9 cellular contexts compared by ENCODE assay signal in the genomic region with DNA sequence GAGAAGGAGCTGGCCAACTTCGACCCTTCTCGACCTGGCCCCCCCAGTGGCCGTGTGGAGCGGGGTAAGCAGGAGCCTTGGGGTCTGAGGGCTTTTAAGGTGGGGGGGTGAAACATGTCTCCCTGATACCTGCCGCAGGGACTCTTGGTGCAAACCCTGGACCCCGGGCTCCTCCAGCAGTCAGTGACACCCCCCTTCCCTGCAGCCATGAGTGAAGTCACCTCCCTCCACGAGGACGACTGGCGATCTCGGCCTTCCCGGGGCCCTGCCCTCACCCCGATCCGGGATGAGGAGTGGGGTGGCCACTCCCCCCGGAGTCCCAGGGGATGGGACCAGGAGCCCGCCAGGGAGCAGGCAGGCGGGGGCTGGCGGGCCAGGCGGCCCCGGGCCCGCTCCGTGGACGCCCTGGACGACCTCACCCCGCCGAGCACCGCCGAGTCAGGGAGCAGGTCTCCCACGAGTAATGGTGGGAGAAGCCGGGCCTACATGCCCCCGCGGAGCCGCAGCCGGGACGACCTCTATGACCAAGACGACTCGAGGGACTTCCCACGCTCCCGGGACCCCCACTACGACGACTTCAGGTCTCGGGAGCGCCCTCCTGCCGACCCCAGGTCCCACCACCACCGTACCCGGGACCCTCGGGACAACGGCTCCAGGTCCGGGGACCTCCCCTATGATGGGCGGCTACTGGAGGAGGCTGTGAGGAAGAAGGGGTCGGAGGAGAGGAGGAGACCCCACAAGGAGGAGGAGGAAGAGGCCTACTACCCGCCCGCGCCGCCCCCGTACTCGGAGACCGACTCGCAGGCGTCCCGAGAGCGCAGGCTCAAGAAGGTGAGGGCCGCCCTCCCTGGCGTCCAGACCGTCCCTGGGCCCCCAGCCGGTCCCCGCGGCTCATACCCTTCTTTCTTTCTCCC. TPM values are rescaled to one million over a fixed set of nuclear protein-coding genes. Genes with fewer than 3 reads are reported as not detected.
DNase-seq lines count a peak whose midpoint lies in the region; ATAC-seq and TF ChIP-seq lines count a peak whose summit lies in the region.
"Had no signal": no experiment of that assay in that cellular context is flagged by ENCODE, and none has a peak within 500 bp of the region (broad histone marks: within the 10 kb centered on the region; RNA-seq: fewer than 3 reads in every experiment).

No MANE protein-coding gene starts in this region.

- peaks cover 57% of the 10 kb centered on the region for H3K4me1 ChIP-seq in vagina

- peaks cover 60% of the 10 kb centered on the region for H3K36me3 Mint-ChIP-seq in activated T-cell treated with anti-CD3 and anti-CD28 coated beads, Interleukin-2, amount 50 U/mL, for 24 hours (ENCODE audit: low read depth)
- H3K36me3 Mint-ChIP-seq in nephron progenitor cell (ENCODE audit: low read depth), result peaks cover 26% of the 10 kb centered on the region

- peak overlapping the region; percentile 94 for H3K4me3 ChIP-seq in MG63
- peak overlapping the region; percentile 86 for H3K4me3 ChIP-seq in fibroblast of mammary gland (ENCODE audit: control insufficient read depth, low read depth, low read length)
- H3K4me3 ChIP-seq in vagina, result peak overlapping the region; percentile 66 to 76

- no peaks in the 10 kb centered on the region for H3K27me3 ChIP-seq in MG63
- no peaks in the 10 kb centered on the region for H3K27me3 ChIP-seq in vagina

- DNase-seq in Caki2 (ENCODE audit: low read depth) (peak; percentile 44), MG63 (peak; percentile 49), fibroblast of mammary gland (ENCODE audit: low read depth) (peak; percentile 7), nephron progenitor cell (peak; percentile 57), vagina (ENCODE audit: extremely low spot score in 2 of 2) (no peak)
- DNase-seq in activated T-cell treated with anti-CD3 and anti-CD28 coated beads, Interleukin-2, amount 50 U/mL, for 24 hours, result peak; percentile 75

- no peaks in the 10 kb centered on the region for H3K9me3 ChIP-seq in MG63
- H3K9me3 ChIP-seq in vagina, result no peaks in the 10 kb centered on the region

- H3K36me3 ChIP-seq in MG63, result peaks cover 29% of the 10 kb centered on the region
- peaks cover 3 to 22% of the 10 kb centered on the region in 2 donors for H3K36me3 ChIP-seq in vagina

- no peak for TF ChIP-seq POLR2A in vagina (IDR thresholded peaks at IDR 0.05)

- intact Hi-C loops in vagina (cut with DNase I), result loop anchor here (5.0 kb wide), 1 partner anchor 125 kb away; a partner anchor contains a TSS

- H3K4me1 Mint-ChIP-seq in activated T-cell treated with anti-CD3 and anti-CD28 coated beads, Interleukin-2, amount 50 U/mL, for 24 hours (ENCODE audit: low read depth), result peaks cover 38% of the 10 kb centered on the region
- peaks cover 45% of the 10 kb centered on the region for H3K4me1 Mint-ChIP-seq in nephron progenitor cell

- no peak for TF ChIP-seq CTCF in fibroblast of mammary gland (conservative IDR thresholded peaks at IDR 0.05; ENCODE audit: control insufficient read depth, insufficient read depth, low read depth, low read length)
- no peak for TF ChIP-seq CTCF in nephron progenitor cell (IDR thresholded peaks at IDR 0.05)
- TF ChIP-seq CTCF in vagina (IDR thresholded peaks at IDR 0.05), result no peak

- no peak for ATAC-seq in GM21737 (IDR thresholded peaks at IDR 0.05; ENCODE audit: unreplicated experiment)
- ATAC-seq in GM21528 (IDR thresholded peaks at IDR 0.05; ENCODE audit: low FRiP score, unreplicated experiment), result no peak

- peak overlapping the region; percentile 93 for H3K4me3 Mint-ChIP-seq in activated T-cell treated with anti-CD3 and anti-CD28 coated beads, Interleukin-2, amount 50 U/mL, for 24 hours
- H3K4me3 Mint-ChIP-seq in nephron progenitor cell, result peak overlapping the region; percentile 95

- no peaks in the 10 kb centered on the region for H3K27me3 Mint-ChIP-seq in activated T-cell treated with anti-CD3 and anti-CD28 coated beads, Interleukin-2, amount 50 U/mL, for 24 hours
- H3K27me3 Mint-ChIP-seq in nephron progenitor cell (ENCODE audit: low read depth, poor library complexity), result no peaks in the 10 kb centered on the region

- in situ Hi-C loops in Caki2 (cut with HindIII; ENCODE audit: low pct_unique_long_range_greater_than_20kb, low sequenced_read_pairs), result no loop called here

- H3K27ac ChIP-seq in vagina, result peak overlapping the region; percentile 89

- no peaks in the 10 kb centered on the region for H3K9me3 Mint-ChIP-seq in activated T-cell treated with anti-CD3 and anti-CD28 coated beads, Interleukin-2, amount 50 U/mL, for 24 hours
- H3K9me3 Mint-ChIP-seq in nephron progenitor cell, result no peaks in the 10 kb centered on the region

- H3K27ac Mint-ChIP-seq in activated T-cell treated with anti-CD3 and anti-CD28 coated beads, Interleukin-2, amount 50 U/mL, for 24 hours, result peak overlapping the region; percentile 97
- H3K27ac Mint-ChIP-seq in nephron progenitor cell, result peak overlapping the region; percentile 95

RNA-seq across cellular contexts. Expression of a gene that starts 1.6 kb away (rescaled TPM):
- 111 and 128 TPM in 2 replicates for total RNA-seq in Caki2 (2014; rRNA removed; shearing (Covaris generic); ENCODE audit: low replicate concordance)
- 73.5 and 85.5 TPM in 2 replicates for total RNA-seq in MG63 (2014; rRNA removed; shearing (Covaris generic); ENCODE audit: low replicate concordance)
- total RNA-seq in vagina, result 95.5 TPM

RNA-seq across cellular contexts. Expression of a gene that starts 15.2 kb away (rescaled TPM):
- 0.06 TPM in 1 of 2 replicates, not detected in the other for total RNA-seq in Caki2 (2014; rRNA removed; shearing (Covaris generic); ENCODE audit: low replicate concordance)
- not detected in 2 replicates for total RNA-seq in MG63 (2014; rRNA removed; shearing (Covaris generic); ENCODE audit: low replicate concordance)
- total RNA-seq in vagina, result not detected
- total RNA-seq: SK-MEL-5 had no signal

RNA-seq across cellular contexts. Expression of a gene that starts 18.4 kb away (rescaled TPM):
- 13.0 and 33.0 TPM in 2 replicates for total RNA-seq in Caki2 (2014; rRNA removed; shearing (Covaris generic); ENCODE audit: low replicate concordance)
- 0.33 TPM in 1 of 2 replicates, not detected in the other for total RNA-seq in MG63 (2014; rRNA removed; shearing (Covaris generic); ENCODE audit: low replicate concordance)
- 32.9 TPM for total RNA-seq in vagina

RNA-seq across cellular contexts. Expression of a gene that starts 24.8 kb away (rescaled TPM):
- total RNA-seq in Caki2 (2014; rRNA removed; shearing (Covaris generic); ENCODE audit: low replicate concordance), result 5.7 and 10.4 TPM in 2 replicates
- not detected in 2 replicates for total RNA-seq in MG63 (2014; rRNA removed; shearing (Covaris generic); ENCODE audit: low replicate concordance)
- not detected for total RNA-seq in vagina
- total RNA-seq: SK-MEL-5 had no signal

RNA-seq across cellular contexts. Expression of a gene that starts 38.6 kb away (rescaled TPM):
- not detected in 2 replicates for total RNA-seq in Caki2 (2014; rRNA removed; shearing (Covaris generic); ENCODE audit: low replicate concordance)
- not detected in 2 replicates for total RNA-seq in MG63 (2014; rRNA removed; shearing (Covaris generic); ENCODE audit: low replicate concordance)
- not detected for total RNA-seq in vagina
- total RNA-seq: SK-MEL-5 had no signal

Comparison
In these comparisons a context has a peak if more than half of its experiments do, and no peak if none do; other contexts are left out.
1. DNase-seq: peak in Caki2 (single experiment), MG63 (single experiment), activated T-cell treated with anti-CD3 and anti-CD28 coated beads, Interleukin-2, amount 50 U/mL, for 24 hours (single experiment), fibroblast of mammary gland (single experiment) and nephron progenitor cell (single experiment); none in vagina (0 of 2).
2. RNA of a gene that starts 18.4 kb away (total RNA-seq): 13.0 to 33.0 TPM in Caki2 and 32.9 TPM in vagina (single experiment); 0.33 TPM in MG63; every median in the first group is over 10 times any median in the second.
3. Peak in every context shown above with its lines, with median percentiles within 50 percentile points of each other: H3K4me3 ChIP-seq.